ENCODE assay signal across 1 cellular context in the genomic region with DNA sequence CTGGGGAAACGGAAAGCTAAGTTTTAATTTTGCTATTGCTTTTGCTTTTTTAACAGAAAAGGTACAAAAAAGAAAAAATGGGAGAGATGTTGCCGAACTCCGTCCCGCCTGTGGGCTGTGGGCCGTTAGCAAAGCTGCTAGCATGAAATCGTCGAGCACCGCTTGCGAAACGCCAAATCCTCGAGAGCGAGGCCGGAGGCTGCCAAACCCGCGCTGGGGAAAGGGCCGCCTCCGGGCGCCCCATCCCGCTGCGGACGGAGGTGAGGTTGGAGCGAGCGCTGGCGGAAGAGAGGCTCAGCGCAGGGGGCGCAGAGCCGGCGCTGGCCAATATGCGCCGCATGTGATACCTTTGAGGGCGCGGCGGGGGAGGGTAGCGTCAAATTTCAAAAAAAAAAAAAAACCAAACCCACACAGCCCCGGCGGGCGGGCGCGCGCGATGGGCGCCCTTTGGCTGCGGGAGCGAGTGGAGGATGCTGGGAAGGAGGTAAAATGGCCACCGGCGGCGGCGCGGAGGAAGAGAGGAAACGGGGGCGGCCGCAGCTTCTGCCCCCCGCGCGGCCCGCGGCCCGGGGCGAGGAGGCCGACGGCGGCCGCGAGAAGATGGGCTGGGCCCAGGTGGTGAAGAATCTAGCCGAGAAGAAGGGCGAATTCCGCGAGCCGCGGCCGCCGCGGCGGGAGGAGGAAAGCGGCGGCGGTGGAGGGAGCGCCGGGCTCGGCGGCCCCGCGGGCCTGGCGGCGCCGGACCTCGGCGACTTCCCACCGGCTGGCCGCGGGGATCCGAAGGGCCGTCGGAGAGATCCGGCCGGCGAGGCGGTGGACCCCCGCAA.
TF ChIP-seq lines count a peak whose summit lies in the region.

A gene with protein sequence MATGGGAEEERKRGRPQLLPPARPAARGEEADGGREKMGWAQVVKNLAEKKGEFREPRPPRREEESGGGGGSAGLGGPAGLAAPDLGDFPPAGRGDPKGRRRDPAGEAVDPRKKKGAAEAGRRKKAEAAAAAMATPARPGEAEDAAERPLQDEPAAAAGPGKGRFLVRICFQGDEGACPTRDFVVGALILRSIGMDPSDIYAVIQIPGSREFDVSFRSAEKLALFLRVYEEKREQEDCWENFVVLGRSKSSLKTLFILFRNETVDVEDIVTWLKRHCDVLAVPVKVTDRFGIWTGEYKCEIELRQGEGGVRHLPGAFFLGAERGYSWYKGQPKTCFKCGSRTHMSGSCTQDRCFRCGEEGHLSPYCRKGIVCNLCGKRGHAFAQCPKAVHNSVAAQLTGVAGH (plus strand): TSS at position 473 of the 827 bp plus-strand sequence. CDS start 17 bp downstream, at position 490.

TF ChIP-seq in HepG2, 621 proteins besides CTCF, POLR2A, EP300 and RAD21 (continued from another document and continues in another):
- TF ChIP-seq, protein P1, sequence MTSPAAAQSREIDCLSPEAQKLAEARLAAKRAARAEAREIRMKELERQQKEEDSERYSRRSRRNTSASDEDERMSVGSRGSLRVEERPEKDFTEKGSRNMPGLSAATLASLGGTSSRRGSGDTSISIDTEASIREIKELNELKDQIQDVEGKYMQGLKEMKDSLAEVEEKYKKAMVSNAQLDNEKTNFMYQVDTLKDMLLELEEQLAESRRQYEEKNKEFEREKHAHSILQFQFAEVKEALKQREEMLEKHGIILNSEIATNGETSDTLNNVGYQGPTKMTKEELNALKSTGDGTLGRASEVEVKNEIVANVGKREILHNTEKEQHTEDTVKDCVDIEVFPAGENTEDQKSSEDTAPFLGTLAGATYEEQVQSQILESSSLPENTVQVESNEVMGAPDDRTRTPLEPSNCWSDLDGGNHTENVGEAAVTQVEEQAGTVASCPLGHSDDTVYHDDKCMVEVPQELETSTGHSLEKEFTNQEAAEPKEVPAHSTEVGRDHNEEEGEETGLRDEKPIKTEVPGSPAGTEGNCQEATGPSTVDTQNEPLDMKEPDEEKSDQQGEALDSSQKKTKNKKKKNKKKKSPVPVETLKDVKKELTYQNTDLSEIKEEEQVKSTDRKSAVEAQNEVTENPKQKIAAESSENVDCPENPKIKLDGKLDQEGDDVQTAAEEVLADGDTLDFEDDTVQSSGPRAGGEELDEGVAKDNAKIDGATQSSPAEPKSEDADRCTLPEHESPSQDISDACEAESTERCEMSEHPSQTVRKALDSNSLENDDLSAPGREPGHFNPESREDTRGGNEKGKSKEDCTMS (CRISPR knock-in tag; conservative IDR thresholded peaks at IDR 0.05) = peak; percentile 89; the same call in 1 of the 2 replicates
- TF ChIP-seq, protein P2, sequence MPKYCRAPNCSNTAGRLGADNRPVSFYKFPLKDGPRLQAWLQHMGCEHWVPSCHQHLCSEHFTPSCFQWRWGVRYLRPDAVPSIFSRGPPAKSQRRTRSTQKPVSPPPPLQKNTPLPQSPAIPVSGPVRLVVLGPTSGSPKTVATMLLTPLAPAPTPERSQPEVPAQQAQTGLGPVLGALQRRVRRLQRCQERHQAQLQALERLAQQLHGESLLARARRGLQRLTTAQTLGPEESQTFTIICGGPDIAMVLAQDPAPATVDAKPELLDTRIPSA (CRISPR knock-in tag; IDR thresholded peaks at IDR 0.05; ENCODE audit: borderline replicate concordance) = peak; percentile 77; the same call in 1 of the 2 replicates
- TF ChIP-seq ZNF660 (CRISPR knock-in tag; IDR thresholded peaks at IDR 0.05; ENCODE audit: borderline replicate concordance, low read depth) (no peak), ZNF775 (CRISPR knock-in tag; IDR thresholded peaks at IDR 0.05; ENCODE audit: borderline replicate concordance) (peak; percentile 85; the same call in 1 of the 2 replicates), ZNF33A (CRISPR knock-in tag; IDR thresholded peaks at IDR 0.05; ENCODE audit: borderline replicate concordance) (peak; percentile 99), ZNF253 (CRISPR knock-in tag; IDR thresholded peaks at IDR 0.05; ENCODE audit: borderline replicate concordance) (peak; percentile 90), SNAI1 (CRISPR knock-in tag; IDR thresholded peaks at IDR 0.05; ENCODE audit: borderline replicate concordance) (peak; percentile 99), SNAPC2 (CRISPR knock-in tag; IDR thresholded peaks at IDR 0.05) (no peak; the same call in 1 of the 2 replicates), MAZ (IDR thresholded peaks at IDR 0.05; ENCODE audit: borderline replicate concordance, low read depth, low read length) (peak; percentile 94), MAZ (CRISPR knock-in tag; IDR thresholded peaks at IDR 0.05; ENCODE audit: low read depth) (peak; percentile 99), NFKBIZ (CRISPR knock-in tag; IDR thresholded peaks at IDR 0.05) (peak; percentile 98), NCOA1 (CRISPR knock-in tag; IDR thresholded peaks at IDR 0.05) (no peak; the same call in 1 of the 2 replicates), ZNF430 (CRISPR knock-in tag; IDR thresholded peaks at IDR 0.05) (peak; percentile 99), PRPF4 (IDR thresholded peaks at IDR 0.05; ENCODE audit: low read depth, low read length, poor library complexity, severe bottlenecking) (no peak), ZFP37 (CRISPR knock-in tag; IDR thresholded peaks at IDR 0.05; ENCODE audit: borderline replicate concordance) (peak; percentile 99), RBM22 (optimal IDR thresholded peaks at IDR 0.05; ENCODE audit: low read length) (peak; percentile 94), ZSCAN31 (CRISPR knock-in tag; IDR thresholded peaks at IDR 0.05; ENCODE audit: low read depth) (peak; percentile 99), RELA (CRISPR knock-in tag; IDR thresholded peaks at IDR 0.05) (peak; percentile 97), GPN1 (CRISPR knock-in tag; IDR thresholded peaks at IDR 0.05; ENCODE audit: borderline replicate concordance) (0 out of 2 replicates have a peak, but pooled peaks have one; percentile 24), AHR (CRISPR knock-in tag; IDR thresholded peaks at IDR 0.05) (peak; percentile 95), ZC3H4 (CRISPR knock-in tag; IDR thresholded peaks at IDR 0.05; ENCODE audit: borderline replicate concordance) (no peak), ZBTB3 (CRISPR knock-in tag; IDR thresholded peaks at IDR 0.05; ENCODE audit: borderline replicate concordance, low read depth) (peak; percentile 88), REPIN1 (CRISPR knock-in tag; IDR thresholded peaks at IDR 0.05; ENCODE audit: borderline replicate concordance, low read depth) (peak; percentile 91; the same call in 1 of the 2 replicates), ZKSCAN8 (CRISPR knock-in tag; IDR thresholded peaks at IDR 0.05; ENCODE audit: borderline replicate concordance) (peak; percentile 95; the same call in 1 of the 2 replicates), ATF7 (IDR thresholded peaks at IDR 0.05) (no peak), ATF7 (CRISPR knock-in tag; IDR thresholded peaks at IDR 0.05) (no peak; the same call in 1 of the 2 replicates), ZNF225 (CRISPR knock-in tag; IDR thresholded peaks at IDR 0.05) (peak; percentile 92), ZNF431 (CRISPR knock-in tag; IDR thresholded peaks at IDR 0.05; ENCODE audit: borderline replicate concordance, low read depth) (peak; percentile 94)
- TF ChIP-seq, protein P3, sequence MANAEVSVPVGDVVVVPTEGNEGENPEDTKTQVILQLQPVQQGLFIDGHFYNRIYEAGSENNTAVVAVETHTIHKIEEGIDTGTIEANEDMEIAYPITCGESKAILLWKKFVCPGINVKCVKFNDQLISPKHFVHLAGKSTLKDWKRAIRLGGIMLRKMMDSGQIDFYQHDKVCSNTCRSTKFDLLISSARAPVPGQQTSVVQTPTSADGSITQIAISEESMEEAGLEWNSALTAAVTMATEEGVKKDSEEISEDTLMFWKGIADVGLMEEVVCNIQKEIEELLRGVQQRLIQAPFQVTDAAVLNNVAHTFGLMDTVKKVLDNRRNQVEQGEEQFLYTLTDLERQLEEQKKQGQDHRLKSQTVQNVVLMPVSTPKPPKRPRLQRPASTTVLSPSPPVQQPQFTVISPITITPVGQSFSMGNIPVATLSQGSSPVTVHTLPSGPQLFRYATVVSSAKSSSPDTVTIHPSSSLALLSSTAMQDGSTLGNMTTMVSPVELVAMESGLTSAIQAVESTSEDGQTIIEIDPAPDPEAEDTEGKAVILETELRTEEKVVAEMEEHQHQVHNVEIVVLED (CRISPR knock-in tag; IDR thresholded peaks at IDR 0.05; ENCODE audit: borderline replicate concordance) = peak; percentile 93
- TF ChIP-seq, protein P4, sequence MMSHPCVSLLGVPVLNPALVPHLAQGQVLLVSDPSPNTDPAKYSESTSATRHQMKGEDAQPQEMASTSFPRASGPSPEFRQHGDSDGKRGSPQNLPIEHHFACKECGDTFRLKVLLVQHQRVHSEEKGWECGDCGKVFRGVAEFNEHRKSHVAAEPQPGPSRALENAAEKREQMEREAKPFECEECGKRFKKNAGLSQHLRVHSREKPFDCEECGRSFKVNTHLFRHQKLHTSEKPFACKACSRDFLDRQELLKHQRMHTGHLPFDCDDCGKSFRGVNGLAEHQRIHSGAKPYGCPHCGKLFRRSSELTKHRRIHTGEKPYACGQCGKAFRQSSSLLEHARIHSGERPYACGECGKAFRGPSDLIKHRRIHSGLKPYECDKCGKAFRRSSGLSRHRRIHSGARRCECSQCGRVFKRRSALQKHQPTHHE (CRISPR knock-in tag; IDR thresholded peaks at IDR 0.05; ENCODE audit: borderline replicate concordance) = peak; percentile 98
- TF ChIP-seq, protein P5, sequence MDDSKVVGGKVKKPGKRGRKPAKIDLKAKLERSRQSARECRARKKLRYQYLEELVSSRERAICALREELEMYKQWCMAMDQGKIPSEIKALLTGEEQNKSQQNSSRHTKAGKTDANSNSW (CRISPR knock-in tag; IDR thresholded peaks at IDR 0.05; ENCODE audit: borderline replicate concordance) = 0 out of 2 replicates have a peak, but pooled peaks have one; percentile 91
- TF ChIP-seq, protein P6, sequence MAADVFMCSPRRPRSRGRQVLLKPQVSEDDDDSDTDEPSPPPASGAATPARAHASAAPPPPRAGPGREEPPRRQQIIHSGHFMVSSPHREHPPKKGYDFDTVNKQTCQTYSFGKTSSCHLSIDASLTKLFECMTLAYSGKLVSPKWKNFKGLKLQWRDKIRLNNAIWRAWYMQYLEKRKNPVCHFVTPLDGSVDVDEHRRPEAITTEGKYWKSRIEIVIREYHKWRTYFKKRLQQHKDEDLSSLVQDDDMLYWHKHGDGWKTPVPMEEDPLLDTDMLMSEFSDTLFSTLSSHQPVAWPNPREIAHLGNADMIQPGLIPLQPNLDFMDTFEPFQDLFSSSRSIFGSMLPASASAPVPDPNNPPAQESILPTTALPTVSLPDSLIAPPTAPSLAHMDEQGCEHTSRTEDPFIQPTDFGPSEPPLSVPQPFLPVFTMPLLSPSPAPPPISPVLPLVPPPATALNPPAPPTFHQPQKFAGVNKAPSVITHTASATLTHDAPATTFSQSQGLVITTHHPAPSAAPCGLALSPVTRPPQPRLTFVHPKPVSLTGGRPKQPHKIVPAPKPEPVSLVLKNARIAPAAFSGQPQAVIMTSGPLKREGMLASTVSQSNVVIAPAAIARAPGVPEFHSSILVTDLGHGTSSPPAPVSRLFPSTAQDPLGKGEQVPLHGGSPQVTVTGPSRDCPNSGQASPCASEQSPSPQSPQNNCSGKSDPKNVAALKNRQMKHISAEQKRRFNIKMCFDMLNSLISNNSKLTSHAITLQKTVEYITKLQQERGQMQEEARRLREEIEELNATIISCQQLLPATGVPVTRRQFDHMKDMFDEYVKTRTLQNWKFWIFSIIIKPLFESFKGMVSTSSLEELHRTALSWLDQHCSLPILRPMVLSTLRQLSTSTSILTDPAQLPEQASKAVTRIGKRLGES (CRISPR knock-in tag; IDR thresholded peaks at IDR 0.05; ENCODE audit: borderline replicate concordance) = no peak; the same call in 1 of the 2 replicates
- TF ChIP-seq, protein P7, sequence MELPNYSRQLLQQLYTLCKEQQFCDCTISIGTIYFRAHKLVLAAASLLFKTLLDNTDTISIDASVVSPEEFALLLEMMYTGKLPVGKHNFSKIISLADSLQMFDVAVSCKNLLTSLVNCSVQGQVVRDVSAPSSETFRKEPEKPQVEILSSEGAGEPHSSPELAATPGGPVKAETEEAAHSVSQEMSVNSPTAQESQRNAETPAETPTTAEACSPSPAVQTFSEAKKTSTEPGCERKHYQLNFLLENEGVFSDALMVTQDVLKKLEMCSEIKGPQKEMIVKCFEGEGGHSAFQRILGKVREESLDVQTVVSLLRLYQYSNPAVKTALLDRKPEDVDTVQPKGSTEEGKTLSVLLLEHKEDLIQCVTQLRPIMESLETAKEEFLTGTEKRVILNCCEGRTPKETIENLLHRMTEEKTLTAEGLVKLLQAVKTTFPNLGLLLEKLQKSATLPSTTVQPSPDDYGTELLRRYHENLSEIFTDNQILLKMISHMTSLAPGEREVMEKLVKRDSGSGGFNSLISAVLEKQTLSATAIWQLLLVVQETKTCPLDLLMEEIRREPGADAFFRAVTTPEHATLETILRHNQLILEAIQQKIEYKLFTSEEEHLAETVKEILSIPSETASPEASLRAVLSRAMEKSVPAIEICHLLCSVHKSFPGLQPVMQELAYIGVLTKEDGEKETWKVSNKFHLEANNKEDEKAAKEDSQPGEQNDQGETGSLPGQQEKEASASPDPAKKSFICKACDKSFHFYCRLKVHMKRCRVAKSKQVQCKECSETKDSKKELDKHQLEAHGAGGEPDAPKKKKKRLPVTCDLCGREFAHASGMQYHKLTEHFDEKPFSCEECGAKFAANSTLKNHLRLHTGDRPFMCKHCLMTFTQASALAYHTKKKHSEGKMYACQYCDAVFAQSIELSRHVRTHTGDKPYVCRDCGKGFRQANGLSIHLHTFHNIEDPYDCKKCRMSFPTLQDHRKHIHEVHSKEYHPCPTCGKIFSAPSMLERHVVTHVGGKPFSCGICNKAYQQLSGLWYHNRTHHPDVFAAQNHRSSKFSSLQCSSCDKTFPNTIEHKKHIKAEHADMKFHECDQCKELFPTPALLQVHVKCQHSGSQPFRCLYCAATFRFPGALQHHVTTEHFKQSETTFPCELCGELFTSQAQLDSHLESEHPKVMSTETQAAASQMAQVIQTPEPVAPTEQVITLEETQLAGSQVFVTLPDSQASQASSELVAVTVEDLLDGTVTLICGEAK (IDR thresholded peaks at IDR 0.05) = no peak
- TF ChIP-seq, protein P7 (CRISPR knock-in tag; IDR thresholded peaks at IDR 0.05) = peak; percentile 96
